In the genomic region with DNA sequence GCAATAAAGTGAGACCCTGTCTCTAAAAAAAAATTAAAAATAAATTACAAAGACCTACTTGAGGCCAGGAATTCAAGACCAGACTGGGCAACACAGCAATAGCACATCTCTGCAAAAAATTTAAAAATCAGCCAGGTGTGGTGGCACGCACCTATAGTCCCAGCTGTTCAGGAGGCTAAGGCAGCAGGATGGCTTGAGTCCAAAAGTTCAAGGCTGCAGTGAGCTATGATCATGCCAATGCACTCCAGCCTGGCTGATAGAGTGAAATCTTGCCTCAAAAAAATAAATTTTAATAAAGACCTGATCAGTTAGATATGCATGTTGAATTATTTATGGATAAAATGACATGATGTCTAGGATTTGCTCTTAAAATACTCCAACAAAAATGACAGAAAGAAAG, we compare ENCODE assay signal across 1 cellular context.
TF ChIP-seq lines count a peak whose summit lies in the region.

No MANE protein-coding gene starts in this region.

TF ChIP-seq in IMR-90, 13 proteins besides CTCF, POLR2A, EP300 and RAD21:
- TF ChIP-seq, protein P1, sequence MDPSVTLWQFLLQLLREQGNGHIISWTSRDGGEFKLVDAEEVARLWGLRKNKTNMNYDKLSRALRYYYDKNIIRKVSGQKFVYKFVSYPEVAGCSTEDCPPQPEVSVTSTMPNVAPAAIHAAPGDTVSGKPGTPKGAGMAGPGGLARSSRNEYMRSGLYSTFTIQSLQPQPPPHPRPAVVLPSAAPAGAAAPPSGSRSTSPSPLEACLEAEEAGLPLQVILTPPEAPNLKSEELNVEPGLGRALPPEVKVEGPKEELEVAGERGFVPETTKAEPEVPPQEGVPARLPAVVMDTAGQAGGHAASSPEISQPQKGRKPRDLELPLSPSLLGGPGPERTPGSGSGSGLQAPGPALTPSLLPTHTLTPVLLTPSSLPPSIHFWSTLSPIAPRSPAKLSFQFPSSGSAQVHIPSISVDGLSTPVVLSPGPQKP (IDR thresholded peaks at IDR 0.05; ENCODE audit: borderline replicate concordance, low read depth, low read length), result no peak
- TF ChIP-seq MAFK (IDR thresholded peaks at IDR 0.05; ENCODE audit: low read depth, low read length), result no peak
- no peak for TF ChIP-seq FOS (IDR thresholded peaks at IDR 0.05; ENCODE audit: low read depth, low read length)
- TF ChIP-seq RCOR1 (IDR thresholded peaks at IDR 0.05; ENCODE audit: insufficient replicate concordance, low read length), result no peak
- TF ChIP-seq MAZ (IDR thresholded peaks at IDR 0.05; ENCODE audit: borderline replicate concordance, low read depth, low read length), result no peak
- no peak for TF ChIP-seq MXI1 (IDR thresholded peaks at IDR 0.05; ENCODE audit: borderline replicate concordance, low read depth, low read length)
- no peak for TF ChIP-seq CEBPB (IDR thresholded peaks at IDR 0.05; ENCODE audit: low read depth, low read length)
- no peak for TF ChIP-seq RFX5 (IDR thresholded peaks at IDR 0.05; ENCODE audit: low read depth, low read length)
- TF ChIP-seq BHLHE40 (IDR thresholded peaks at IDR 0.05; ENCODE audit: low read depth, low read length), result no peak
- no peak for TF ChIP-seq SMC3 (IDR thresholded peaks at IDR 0.05; ENCODE audit: low read depth, low read length)
- no peak for TF ChIP-seq NFE2L2 (IDR thresholded peaks at IDR 0.05; ENCODE audit: low read depth, low read length)
- TF ChIP-seq CHD1 (IDR thresholded peaks at IDR 0.05; ENCODE audit: low read depth, low read length), result no peak
- TF ChIP-seq USF2 (IDR thresholded peaks at IDR 0.05; ENCODE audit: low read depth, low read length), result no peak
